ENCODE assay signal across 10 cellular contexts in genomic region chr17:57876023-57876865, GRCh38. TPM values are rescaled to one million over a fixed set of nuclear protein-coding genes. Genes with fewer than 3 reads are reported as not detected.
A peak's percentile ranks its signal among the peaks of the same experiment; 100 is the strongest.
DNase-seq lines count a peak whose midpoint lies in the region; ATAC-seq and TF ChIP-seq lines count a peak whose summit lies in the region.
"Had no signal": no experiment of that assay in that cellular context is flagged by ENCODE, and none has a peak within 500 bp of the region (broad histone marks: within the 10 kb centered on the region; RNA-seq: fewer than 3 reads in every experiment).

No MANE protein-coding gene starts in this region.

- H4K20me1 ChIP-seq in BLaER1 (no peaks in the 10 kb centered on the region), OCI-LY7 (ENCODE audit: insufficient read depth, low read length) (no peaks in the 10 kb centered on the region), Karpas-422 (ENCODE audit: insufficient read depth, low read depth, low read length) (no peaks in the 10 kb centered on the region)

- H3K36me3 Mint-ChIP-seq in osteocyte (ENCODE audit: unreplicated experiment): peaks cover 17% of the 10 kb centered on the region
- H3K36me3 Mint-ChIP-seq in activated T-cell treated with anti-CD3 and anti-CD28 coated beads, Interleukin-2, amount 50 U/mL, for 4 hours (ENCODE audit: insufficient read depth): no peaks in the 10 kb centered on the region

- H3K36me3 ChIP-seq in BLaER1 (no peaks in the 10 kb centered on the region), OCI-LY7 (ENCODE audit: insufficient read depth, low read length) (no peaks in the 10 kb centered on the region), esophagus muscularis mucosa (peaks cover 8 to 64% (median 54%) of the 10 kb centered on the region in 4 donors), Karpas-422 (ENCODE audit: insufficient read depth, low read length) (no peaks in the 10 kb centered on the region)

- H3K27me3 Mint-ChIP-seq in osteocyte (ENCODE audit: unreplicated experiment): no peaks in the 10 kb centered on the region
- peaks cover 32% of the 10 kb centered on the region for H3K27me3 Mint-ChIP-seq in activated T-cell treated with anti-CD3 and anti-CD28 coated beads, Interleukin-2, amount 50 U/mL, for 4 hours (ENCODE audit: low read depth)

- H3K4me3 Mint-ChIP-seq in osteocyte (ENCODE audit: unreplicated experiment): peak overlapping the region; percentile 27
- no peak overlapping the region for H3K4me3 Mint-ChIP-seq in activated T-cell treated with anti-CD3 and anti-CD28 coated beads, Interleukin-2, amount 50 U/mL, for 4 hours
- H3K4me3 Mint-ChIP-seq: CD14-positive monocyte had no signal

- H3K4me3 ChIP-seq in BLaER1: peak overlapping the region; percentile 55
- no peak overlapping the region for H3K4me3 ChIP-seq in OCI-LY7 (ENCODE audit: low read depth, low read length, poor library complexity, severe bottlenecking)
- H3K4me3 ChIP-seq in esophagus muscularis mucosa: no peak overlapping the region
- H3K4me3 ChIP-seq in Karpas-422 (ENCODE audit: low read length): no peak overlapping the region

- H3K27me3 ChIP-seq in BLaER1 (no peaks in the 10 kb centered on the region), esophagus muscularis mucosa (no peaks in the 10 kb centered on the region), Karpas-422 (ENCODE audit: low read length) (no peaks in the 10 kb centered on the region)

- WGBS in esophagus muscularis mucosa: 71% methylated on average over 12 of the region's 15 CpGs

- peak; percentile 14 for DNase-seq in OCI-LY7 (ENCODE audit: low spot score)
- no peak for DNase-seq in esophagus muscularis mucosa (ENCODE audit: extremely low spot score)
- no peak for DNase-seq in osteocyte (ENCODE audit: extremely low spot score, unreplicated experiment)
- no peak for DNase-seq in Karpas-422
- DNase-seq in activated T-cell treated with anti-CD3 and anti-CD28 coated beads, Interleukin-2, amount 50 U/mL, for 4 hours: no peak
- no peak for DNase-seq in GF-D8 (lab: John Stamatoyannopoulos, UW)
- DNase-seq: NCI-H748 treated with DMSO at 0.1 percent for 48 hours had no signal

- H3K9me3 ChIP-seq in BLaER1 (no peaks in the 10 kb centered on the region), OCI-LY7 (ENCODE audit: low read length) (no peaks in the 10 kb centered on the region), esophagus muscularis mucosa (no peaks in the 10 kb centered on the region), Karpas-422 (ENCODE audit: low read length) (no peaks in the 10 kb centered on the region)

- H3K4me1 ChIP-seq in BLaER1 (peaks cover 94% of the 10 kb centered on the region), OCI-LY7 (ENCODE audit: insufficient read depth, low read length, poor library complexity, severe bottlenecking) (peaks cover 16% of the 10 kb centered on the region), esophagus muscularis mucosa (peaks cover 87 to 100% (median 98%) of the 10 kb centered on the region in 4 donors), Karpas-422 (ENCODE audit: low read length) (no peaks in the 10 kb centered on the region)

- H3K4me1 Mint-ChIP-seq in osteocyte (ENCODE audit: unreplicated experiment): peaks cover 77% of the 10 kb centered on the region
- H3K4me1 Mint-ChIP-seq in activated T-cell treated with anti-CD3 and anti-CD28 coated beads, Interleukin-2, amount 50 U/mL, for 4 hours (ENCODE audit: low read depth): peaks cover 21% of the 10 kb centered on the region

- H2AFZ ChIP-seq in OCI-LY7 (ENCODE audit: low read length) (no peak overlapping the region), Karpas-422 (ENCODE audit: low read length) (no peak overlapping the region)

- H3K79me2 ChIP-seq in OCI-LY7 (ENCODE audit: insufficient read depth, low read depth, low read length) (no peaks in the 10 kb centered on the region), Karpas-422 (ENCODE audit: low read length) (no peaks in the 10 kb centered on the region)

- H3K27ac ChIP-seq in BLaER1: peak overlapping the region; percentile 99
- H3K27ac ChIP-seq in OCI-LY7 (ENCODE audit: low read depth, low read length, poor library complexity, severe bottlenecking): no peak overlapping the region
- peak overlapping the region; percentile 88 to 95 (median 93) for H3K27ac ChIP-seq in esophagus muscularis mucosa (replicated peaks in 1 of 4)
- H3K27ac ChIP-seq in Karpas-422 (ENCODE audit: low read length): no peak overlapping the region

- ATAC-seq in HG02763 (IDR thresholded peaks at IDR 0.05; ENCODE audit: unreplicated experiment): no peak
- no peak for ATAC-seq in activated T-cell treated with anti-CD3 and anti-CD28 coated beads, Interleukin-2, amount 50 U/mL, for 4 hours

- no peak for TF ChIP-seq POLR2A in esophagus muscularis mucosa (IDR thresholded peaks at IDR 0.05; ENCODE audit: low read depth)

- intact Hi-C loops in OCI-LY7 (cut with micrococcal nuclease; ENCODE audit: unreplicated experiment): no loop called here
- intact Hi-C loops in esophagus muscularis mucosa (cut with DNase I): loop anchor here (5.0 kb wide), 2 partner anchors 71 to 111 kb away; partner anchors contain the start of gene VEZF1

- POLR2A ChIA-PET in OCI-LY7 (lab: Charles Lee): no interaction called here

- peak overlapping the region; percentile 83 for H3K9ac ChIP-seq in BLaER1
- H3K9ac ChIP-seq in Karpas-422 (ENCODE audit: low read length): no peak overlapping the region

- peak overlapping the region; percentile 96 for H3K4me2 ChIP-seq in BLaER1
- H3K4me2 ChIP-seq in OCI-LY7 (ENCODE audit: low read length): no peak overlapping the region
- no peak overlapping the region for H3K4me2 ChIP-seq in Karpas-422 (ENCODE audit: low read depth, low read length, poor library complexity, severe bottlenecking)

- TF ChIP-seq EP300 in esophagus muscularis mucosa (IDR thresholded peaks at IDR 0.05): no peak

- H3K9me2 ChIP-seq in OCI-LY7 (ENCODE audit: insufficient read depth, low read length) (no peaks in the 10 kb centered on the region), Karpas-422 (replicated peaks; ENCODE audit: insufficient read depth, low read length) (no peaks in the 10 kb centered on the region)

- no peaks in the 10 kb centered on the region for H3K9me3 Mint-ChIP-seq in osteocyte (ENCODE audit: unreplicated experiment)
- no peaks in the 10 kb centered on the region for H3K9me3 Mint-ChIP-seq in activated T-cell treated with anti-CD3 and anti-CD28 coated beads, Interleukin-2, amount 50 U/mL, for 4 hours

- TF ChIP-seq CTCF in OCI-LY7 (conservative IDR thresholded peaks at IDR 0.05; ENCODE audit: low read length) (no peak), esophagus muscularis mucosa (IDR thresholded peaks at IDR 0.05) (no peak), osteocyte (IDR thresholded peaks at IDR 0.05) (no peak)

- BruUV-seq in OCI-LY7 (replicated peaks; lab: Mats Ljungman, UMichigan): no TSS peak

- CTCF ChIA-PET in OCI-LY7 (lab: Charles Lee; ENCODE audit: unreplicated experiment): no interaction called here

- H3K27ac Mint-ChIP-seq in osteocyte (ENCODE audit: unreplicated experiment): peak overlapping the region; percentile 92

RNA-seq across cellular contexts. Expression of gene MRPS23, which starts 26.4 kb away (rescaled TPM):
- total RNA-seq in OCI-LY7 (2014; rRNA removed; shearing (Covaris generic)): 46.3 and 50.3 TPM in 2 replicates
- total RNA-seq in OCI-LY7 (2022) (57.3 and 73.5 TPM in 2 replicates), esophagus muscularis mucosa (10 to 100 TPM; 11.6 to 22.2 (median 16.9) TPM), osteocyte (28.3 and 35.0 TPM in 2 replicates)
- total RNA-seq in Karpas-422 (2014; rRNA removed; shearing (Covaris generic); ENCODE audit: low replicate concordance): 35.1 and 61.3 TPM in 2 replicates
- total RNA-seq in activated T-cell treated with anti-CD3 and anti-CD28 coated beads, Interleukin-2, amount 50 U/mL, for 4 hours: 100 to 1,000 TPM; 116 to 125 (median 118) TPM

Comparison
In these comparisons a context has a peak if more than half of its experiments do, and no peak if none do; other contexts are left out.
1. H3K27ac ChIP-seq: peak in BLaER1 (single experiment) and esophagus muscularis mucosa (4 of 4); none in OCI-LY7 (single experiment) and Karpas-422 (single experiment).